Comparison of ENCODE assay signal across 1 cellular context in genomic region chr19:2236285-2237050, GRCh38.
TF ChIP-seq lines count a peak whose summit lies in the region.

TSS of gene PLEKHJ1 (minus strand) at chr19:2236329. CDS start at chr19:2236248, 81 bp downstream.
A gene with protein sequence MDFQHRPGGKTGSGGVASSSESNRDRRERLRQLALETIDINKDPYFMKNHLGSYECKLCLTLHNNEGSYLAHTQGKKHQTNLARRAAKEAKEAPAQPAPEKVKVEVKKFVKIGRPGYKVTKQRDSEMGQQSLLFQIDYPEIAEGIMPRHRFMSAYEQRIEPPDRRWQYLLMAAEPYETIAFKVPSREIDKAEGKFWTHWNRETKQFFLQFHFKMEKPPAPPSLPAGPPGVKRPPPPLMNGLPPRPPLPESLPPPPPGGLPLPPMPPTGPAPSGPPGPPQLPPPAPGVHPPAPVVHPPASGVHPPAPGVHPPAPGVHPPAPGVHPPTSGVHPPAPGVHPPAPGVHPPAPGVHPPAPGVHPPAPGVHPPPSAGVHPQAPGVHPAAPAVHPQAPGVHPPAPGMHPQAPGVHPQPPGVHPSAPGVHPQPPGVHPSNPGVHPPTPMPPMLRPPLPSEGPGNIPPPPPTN (plus strand): TSS chr19:2236824. CDS start chr19:2243419, 6,595 bp downstream.

TF ChIP-seq in K562, 482 proteins besides CTCF, POLR2A, EP300 and RAD21 (continued from another document and continues in another):
- TF ChIP-seq AFF1 (IDR thresholded peaks at IDR 0.05; ENCODE audit: low read depth in 1 of 2, partially characterized antibody in 2 of 2) (peak in 1 of 2 experiments; percentile 93), ZBTB9 (CRISPR knock-in tag; IDR thresholded peaks at IDR 0.05) (peak; percentile 88), TOE1 (IDR thresholded peaks at IDR 0.05; ENCODE audit: borderline replicate concordance) (peak; percentile 73; the same call in 1 of the 2 replicates), TOE1 (CRISPR knock-in tag; IDR thresholded peaks at IDR 0.05; ENCODE audit: borderline replicate concordance, low read depth) (0 out of 2 replicates have a peak, but pooled peaks have one; percentile 65), CREBBP (IDR thresholded peaks at IDR 0.05; ENCODE audit: low read depth, low read length) (no peak), PML (IDR thresholded peaks at IDR 0.05; ENCODE audit: low read length) (peak; percentile 65), ELF4 (CRISPR knock-in tag; IDR thresholded peaks at IDR 0.05) (peak; percentile 10; the same call in 1 of the 2 replicates), SOX6 (IDR thresholded peaks at IDR 0.05) (peak; percentile 34; the same call in 1 of the 2 replicates), USF1 (CRISPR knock-in tag; IDR thresholded peaks at IDR 0.05) (peak; percentile 59; the same call in 1 of the 2 replicates), GABPA (tag; conservative IDR thresholded peaks at IDR 0.05; ENCODE audit: low read depth) (peak; percentile 98), ZBTB40 (IDR thresholded peaks at IDR 0.05) (peak; percentile 94), ZBTB40 (CRISPR knock-in tag; IDR thresholded peaks at IDR 0.05) (no peak), CHD1 (IDR thresholded peaks at IDR 0.05; ENCODE audit: low read length) (no peak), E2F3 (CRISPR knock-in tag; IDR thresholded peaks at IDR 0.05) (peak; percentile 85; the same call in 1 of the 2 replicates), HCFC1 (IDR thresholded peaks at IDR 0.05; ENCODE audit: low read depth, low read length) (peak; percentile 79), L3MBTL2 (IDR thresholded peaks at IDR 0.05) (peak; percentile 100), ZNF274 (IDR thresholded peaks at IDR 0.05; ENCODE audit: borderline replicate concordance, low read depth, low read length) (no peak), CEBPG (CRISPR knock-in tag; IDR thresholded peaks at IDR 0.05) (peak; percentile 3; the same call in 1 of the 2 replicates), CEBPG (tag; conservative IDR thresholded peaks at IDR 0.05 in 1 of 2, IDR thresholded peaks at IDR 0.05 in 1 of 2) (peak in 1 of 2 experiments; percentile 39; a peak in 2 of 4 replicates), ZNF395 (CRISPR knock-in tag; IDR thresholded peaks at IDR 0.05) (peak; percentile 87), NFXL1 (CRISPR knock-in tag; IDR thresholded peaks at IDR 0.05) (no peak), ILF3 (IDR thresholded peaks at IDR 0.05; ENCODE audit: borderline replicate concordance) (no peak), GABPB1 (CRISPR knock-in tag; IDR thresholded peaks at IDR 0.05) (peak; percentile 100), SMAD1 (IDR thresholded peaks at IDR 0.05; ENCODE audit: low read depth, low read length, partially characterized antibody) (peak; percentile 97), NRF1 (conservative IDR thresholded peaks at IDR 0.05 in 1 of 2, IDR thresholded peaks at IDR 0.05 in 1 of 2) (peak; percentile 98), POLR2AphosphoS5 (IDR thresholded peaks at IDR 0.05; ENCODE audit: control insufficient read depth, insufficient read depth, low read depth, low read length) (peak; percentile 89), POU5F1 (IDR thresholded peaks at IDR 0.05; ENCODE audit: borderline replicate concordance, low read depth, low read length, partially characterized antibody) (peak; percentile 86), E2F6 (IDR thresholded peaks at IDR 0.05; ENCODE audit: borderline replicate concordance in 1 of 2, extremely low read depth in 1 of 2, insufficient read depth in 1 of 2, insufficient read length in 1 of 2, low read depth in 1 of 2, low read length in 1 of 2, poor library complexity in 1 of 2, severe bottlenecking in 1 of 2) (peak; percentile 97), ZNF282 (CRISPR knock-in tag; IDR thresholded peaks at IDR 0.05) (0 out of 2 replicates have a peak, but pooled peaks have one; percentile 50)
- TF ChIP-seq, protein P1, sequence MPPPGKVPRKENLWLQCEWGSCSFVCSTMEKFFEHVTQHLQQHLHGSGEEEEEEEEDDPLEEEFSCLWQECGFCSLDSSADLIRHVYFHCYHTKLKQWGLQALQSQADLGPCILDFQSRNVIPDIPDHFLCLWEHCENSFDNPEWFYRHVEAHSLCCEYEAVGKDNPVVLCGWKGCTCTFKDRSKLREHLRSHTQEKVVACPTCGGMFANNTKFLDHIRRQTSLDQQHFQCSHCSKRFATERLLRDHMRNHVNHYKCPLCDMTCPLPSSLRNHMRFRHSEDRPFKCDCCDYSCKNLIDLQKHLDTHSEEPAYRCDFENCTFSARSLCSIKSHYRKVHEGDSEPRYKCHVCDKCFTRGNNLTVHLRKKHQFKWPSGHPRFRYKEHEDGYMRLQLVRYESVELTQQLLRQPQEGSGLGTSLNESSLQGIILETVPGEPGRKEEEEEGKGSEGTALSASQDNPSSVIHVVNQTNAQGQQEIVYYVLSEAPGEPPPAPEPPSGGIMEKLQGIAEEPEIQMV (tag; conservative IDR thresholded peaks at IDR 0.05; ENCODE audit: low read depth), result peak; percentile 79
- TF ChIP-seq, protein P2, sequence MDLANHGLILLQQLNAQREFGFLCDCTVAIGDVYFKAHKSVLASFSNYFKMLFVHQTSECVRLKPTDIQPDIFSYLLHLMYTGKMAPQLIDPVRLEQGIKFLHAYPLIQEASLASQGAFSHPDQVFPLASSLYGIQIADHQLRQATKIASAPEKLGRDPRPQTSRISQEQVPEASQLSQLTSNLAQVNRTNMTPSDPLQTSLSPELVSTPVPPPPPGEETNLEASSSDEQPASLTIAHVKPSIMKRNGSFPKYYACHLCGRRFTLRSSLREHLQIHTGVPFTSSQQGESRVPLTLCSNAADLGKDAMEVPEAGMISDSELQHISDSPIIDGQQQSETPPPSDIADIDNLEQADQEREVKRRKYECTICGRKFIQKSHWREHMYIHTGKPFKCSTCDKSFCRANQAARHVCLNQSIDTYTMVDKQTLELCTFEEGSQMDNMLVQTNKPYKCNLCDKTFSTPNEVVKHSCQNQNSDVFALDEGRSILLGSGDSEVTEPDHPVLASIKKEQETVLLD (IDR thresholded peaks at IDR 0.05), result peak; percentile 98
